ENCODE assay signal across 14 cellular contexts in the genomic region with DNA sequence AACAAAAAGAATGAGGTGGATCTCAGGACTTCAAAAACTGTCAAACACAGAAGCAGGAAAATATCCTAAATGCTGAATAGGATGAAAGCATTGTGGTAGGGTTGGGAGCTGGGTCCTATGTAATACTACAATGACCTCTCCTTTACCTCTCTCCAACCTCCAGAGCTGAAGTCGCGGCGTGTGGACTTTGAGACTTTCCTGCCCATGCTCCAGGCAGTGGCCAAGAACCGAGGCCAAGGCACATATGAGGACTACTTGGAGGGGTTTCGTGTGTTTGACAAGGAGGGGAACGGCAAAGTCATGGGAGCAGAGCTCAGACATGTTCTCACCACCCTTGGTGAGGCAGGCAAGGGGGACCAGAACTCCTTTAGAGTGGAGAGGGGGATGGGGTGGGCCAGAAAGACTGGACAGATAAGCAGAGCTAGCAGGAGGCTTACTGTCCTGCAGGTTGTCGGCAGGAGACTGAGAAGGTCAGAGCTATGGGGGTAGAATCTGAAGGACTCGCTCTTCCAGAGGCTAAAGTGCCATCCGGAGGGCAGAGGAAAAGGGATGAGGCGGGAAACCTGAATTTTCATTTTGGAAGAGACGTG. TPM values are rescaled to one million over a fixed set of nuclear protein-coding genes. Genes with fewer than 3 reads are reported as not detected.
A peak's percentile ranks its signal among the peaks of the same experiment; 100 is the strongest.
DNase-seq lines count a peak whose midpoint lies in the region; ATAC-seq and TF ChIP-seq lines count a peak whose summit lies in the region.
"Had no signal": no experiment of that assay in that cellular context is flagged by ENCODE, and none has a peak within 500 bp of the region (broad histone marks: within the 10 kb centered on the region; RNA-seq: fewer than 3 reads in every experiment).

No MANE protein-coding gene starts in this region.

- intact Hi-C loops in activated CD8-positive, alpha-beta T cell treated with anti-CD3 and anti-CD28 coated beads for 36 hours (cut with micrococcal nuclease), result no loop called here
- intact Hi-C loops in gastrocnemius medialis (cut with DNase I; ENCODE audit: low total_unique reads), result no loop called here

- H3K9me3 Mint-ChIP-seq in activated CD8-positive, alpha-beta T cell treated with anti-CD3 and anti-CD28 coated beads, Interleukin-2, amount 10 ng/mL, durations not matched to agents 7 days and 5 days (ENCODE audit: insufficient read depth), result no peaks in the 10 kb centered on the region
- no peaks in the 10 kb centered on the region for H3K9me3 Mint-ChIP-seq in activated CD8-positive, alpha-beta T cell treated with anti-CD3 and anti-CD28 coated beads for 36 hours

- DNase-seq in activated CD8-positive, alpha-beta T cell treated with anti-CD3 and anti-CD28 coated beads, Interleukin-2, amount 10 ng/mL, durations not matched to agents 7 days and 5 days, result no peak
- DNase-seq in activated CD8-positive, alpha-beta T cell treated with anti-CD3 and anti-CD28 coated beads for 36 hours, result no peak
- DNase-seq in WERI-Rb-1 (no peak), left lobe of liver (ENCODE audit: low spot score) (peak; percentile 69), gastrocnemius medialis (no peak), amniotic stem cell (lab: John Stamatoyannopoulos, UW) (no peak)
- DNase-seq: Calu3; left cardiac atrium; NCI-H1694 treated with DMSO at 0.1 percent for 48 hours; NCI-H510A treated with DMSO at 0.1 percent for 48 hours; PC-3; stimulated activated CD4-positive, alpha-beta T cell treated with anti-CD3 and anti-CD28 coated beads, Interleukin-2, amount 100 ng/mL, for 24 hours had no signal

- CTCF ChIA-PET in activated CD8-positive, alpha-beta T cell treated with anti-CD3 and anti-CD28 coated beads, Interleukin-2, amount 10 ng/mL, durations not matched to agents 7 days and 5 days (lab: Charles Lee), result interaction anchor here (1.2 to 2.6 kb wide), 4 partner anchors 27 to 108 kb away, joined by 3 to 13 read pairs (median 8); partner anchors contain the start of genes ESYT1, SMARCC2 and ZC3H10
- CTCF ChIA-PET in activated CD8-positive, alpha-beta T cell treated with anti-CD3 and anti-CD28 coated beads for 36 hours (lab: Charles Lee), result interaction anchor here (0.7 to 3.1 kb wide), 5 partner anchors 13 to 37 kb away, joined by 3 to 14 read pairs (median 9); partner anchors contain the start of genes SMARCC2 and ZC3H10

- H3K27ac Mint-ChIP-seq in activated CD8-positive, alpha-beta T cell treated with anti-CD3 and anti-CD28 coated beads, Interleukin-2, amount 10 ng/mL, durations not matched to agents 7 days and 5 days, result peak overlapping the region; percentile 48
- H3K27ac Mint-ChIP-seq in activated CD8-positive, alpha-beta T cell treated with anti-CD3 and anti-CD28 coated beads for 36 hours, result no peak overlapping the region

- H3K36me3 ChIP-seq in WERI-Rb-1 (peaks cover 35% of the 10 kb centered on the region), gastrocnemius medialis (peaks cover 0 to 11% of the 10 kb centered on the region in 2 donors)

- TF ChIP-seq CTCF in activated CD8-positive, alpha-beta T cell treated with anti-CD3 and anti-CD28 coated beads for 36 hours (IDR thresholded peaks at IDR 0.05), result no peak
- TF ChIP-seq CTCF in WERI-Rb-1 (IDR thresholded peaks at IDR 0.05; ENCODE audit: low read depth, low read length), result no peak
- no peak for TF ChIP-seq CTCF in gastrocnemius medialis (IDR thresholded peaks at IDR 0.05 in 4 of 5, conservative IDR thresholded peaks at IDR 0.05 in 1 of 5)

- POLR2A ChIA-PET in activated CD8-positive, alpha-beta T cell treated with anti-CD3 and anti-CD28 coated beads, Interleukin-2, amount 10 ng/mL, durations not matched to agents 7 days and 5 days (lab: Charles Lee), result interaction anchor here (0.6 to 2.9 kb wide), 6 partner anchors 12 to 38 kb away, joined by 3 to 17 read pairs (median 6); partner anchors contain the start of genes ESYT1, SMARCC2 and ZC3H10
- POLR2A ChIA-PET in activated CD8-positive, alpha-beta T cell treated with anti-CD3 and anti-CD28 coated beads for 36 hours (lab: Charles Lee), result interaction anchor here (1.3 to 3.6 kb wide), 4 partner anchors 28 to 67 kb away, joined by 3 to 19 read pairs (median 8); partner anchors contain the start of genes ESYT1, PA2G4, RNF41 and RPL41

- H3K4me3 ChIP-seq in WERI-Rb-1 (ENCODE audit: low read depth, low read length) (no peak overlapping the region), gastrocnemius medialis (no peak overlapping the region)

- H3K4me3 Mint-ChIP-seq in activated CD8-positive, alpha-beta T cell treated with anti-CD3 and anti-CD28 coated beads, Interleukin-2, amount 10 ng/mL, durations not matched to agents 7 days and 5 days, result peak overlapping the region; percentile 30
- no peak overlapping the region for H3K4me3 Mint-ChIP-seq in activated CD8-positive, alpha-beta T cell treated with anti-CD3 and anti-CD28 coated beads for 36 hours

- H3K27me3 ChIP-seq in WERI-Rb-1 (ENCODE audit: insufficient read depth, low read depth, severe bottlenecking) (no peaks in the 10 kb centered on the region), gastrocnemius medialis (no peaks in the 10 kb centered on the region)

- H3K27ac ChIP-seq in WERI-Rb-1 (peak overlapping the region; percentile 86), gastrocnemius medialis (peak overlapping the region in 3 of 4 donors; percentile 96 to 97 (median 96))

- H3K36me3 Mint-ChIP-seq in activated CD8-positive, alpha-beta T cell treated with anti-CD3 and anti-CD28 coated beads, Interleukin-2, amount 10 ng/mL, durations not matched to agents 7 days and 5 days (ENCODE audit: low read depth), result peaks cover 43% of the 10 kb centered on the region
- peaks cover 35% of the 10 kb centered on the region for H3K36me3 Mint-ChIP-seq in activated CD8-positive, alpha-beta T cell treated with anti-CD3 and anti-CD28 coated beads for 36 hours (ENCODE audit: low read depth)

- no peak for ATAC-seq in activated CD8-positive, alpha-beta T cell treated with anti-CD3 and anti-CD28 coated beads, Interleukin-2, amount 10 ng/mL, durations not matched to agents 7 days and 5 days
- no peak for ATAC-seq in activated CD8-positive, alpha-beta T cell treated with anti-CD3 and anti-CD28 coated beads for 36 hours
- ATAC-seq in left lobe of liver (peak; percentile 41), gastrocnemius medialis (no peak), GM18873 (IDR thresholded peaks at IDR 0.05; ENCODE audit: low FRiP score, unreplicated experiment) (no peak), HG03521 (IDR thresholded peaks at IDR 0.05; ENCODE audit: unreplicated experiment) (no peak)
- ATAC-seq: left cardiac atrium, PC-3 had no signal

- H3K9me3 ChIP-seq in WERI-Rb-1 (ENCODE audit: severe bottlenecking) (no peaks in the 10 kb centered on the region), gastrocnemius medialis (no peaks in the 10 kb centered on the region)

- TF ChIP-seq POLR2A in gastrocnemius medialis (IDR thresholded peaks at IDR 0.05), result no peak

- peaks cover 37 to 53% of the 10 kb centered on the region in 2 donors for H3K4me1 ChIP-seq in gastrocnemius medialis

- in situ Hi-C loops in gastrocnemius medialis (cut with MboI; ENCODE audit: low sequenced_read_pairs in 4 of 4), result no loop called here

- no peaks in the 10 kb centered on the region for H3K27me3 Mint-ChIP-seq in activated CD8-positive, alpha-beta T cell treated with anti-CD3 and anti-CD28 coated beads, Interleukin-2, amount 10 ng/mL, durations not matched to agents 7 days and 5 days (ENCODE audit: low read depth)
- H3K27me3 Mint-ChIP-seq in activated CD8-positive, alpha-beta T cell treated with anti-CD3 and anti-CD28 coated beads for 36 hours, result no peaks in the 10 kb centered on the region

- peaks cover 70% of the 10 kb centered on the region for H3K4me1 Mint-ChIP-seq in activated CD8-positive, alpha-beta T cell treated with anti-CD3 and anti-CD28 coated beads, Interleukin-2, amount 10 ng/mL, durations not matched to agents 7 days and 5 days (ENCODE audit: low read depth)
- H3K4me1 Mint-ChIP-seq in activated CD8-positive, alpha-beta T cell treated with anti-CD3 and anti-CD28 coated beads for 36 hours (ENCODE audit: low read depth), result peaks cover 39% of the 10 kb centered on the region

RNA-seq across cellular contexts. Expression of gene MYL6, which starts 2.8 kb away (rescaled TPM):
- total RNA-seq in activated CD8-positive, alpha-beta T cell treated with anti-CD3 and anti-CD28 coated beads, Interleukin-2, amount 10 ng/mL, durations not matched to agents 7 days and 5 days, result 1,000 to 10,000 TPM; 1,527 to 1,542 TPM
- total RNA-seq in activated CD8-positive, alpha-beta T cell treated with anti-CD3 and anti-CD28 coated beads for 36 hours, result 100 to 1,000 TPM; 647 to 663 TPM
- total RNA-seq in left lobe of liver (376 TPM), gastrocnemius medialis (100 to 1,000 TPM; 159 to 324 (median 202) TPM)

RNA-seq across cellular contexts. Expression of gene MYL6B, which starts 3.0 kb away (rescaled TPM):
- 10 to 100 TPM; 60.0 to 60.7 TPM for total RNA-seq in activated CD8-positive, alpha-beta T cell treated with anti-CD3 and anti-CD28 coated beads, Interleukin-2, amount 10 ng/mL, durations not matched to agents 7 days and 5 days
- 10 to 100 TPM; 60.3 to 66.9 TPM for total RNA-seq in activated CD8-positive, alpha-beta T cell treated with anti-CD3 and anti-CD28 coated beads for 36 hours
- total RNA-seq in left lobe of liver (6.5 TPM), gastrocnemius medialis (100 to 1,000 TPM; 159 to 334 (median 198) TPM)

RNA-seq across cellular contexts. Expression of gene ESYT1, which starts 27.3 kb away (rescaled TPM):
- total RNA-seq in activated CD8-positive, alpha-beta T cell treated with anti-CD3 and anti-CD28 coated beads, Interleukin-2, amount 10 ng/mL, durations not matched to agents 7 days and 5 days, result 100 to 1,000 TPM; 317 to 333 TPM
- 100 to 1,000 TPM; 154 to 160 TPM for total RNA-seq in activated CD8-positive, alpha-beta T cell treated with anti-CD3 and anti-CD28 coated beads for 36 hours
- 62.2 TPM for total RNA-seq in left lobe of liver
- total RNA-seq in gastrocnemius medialis, result 10 to 100 TPM; 45.9 to 77.7 (median 62.1) TPM

RNA-seq across cellular contexts. Expression of gene SMARCC2, which starts 33.9 kb away (rescaled TPM):
- 100 to 1,000 TPM; 144 to 154 TPM for total RNA-seq in activated CD8-positive, alpha-beta T cell treated with anti-CD3 and anti-CD28 coated beads, Interleukin-2, amount 10 ng/mL, durations not matched to agents 7 days and 5 days
- 10 to 100 TPM; 79.3 to 87.9 TPM for total RNA-seq in activated CD8-positive, alpha-beta T cell treated with anti-CD3 and anti-CD28 coated beads for 36 hours
- 27.6 TPM for total RNA-seq in left lobe of liver
- 10 to 100 TPM; 34.1 to 56.9 (median 49.4) TPM for total RNA-seq in gastrocnemius medialis

RNA-seq across cellular contexts. Expression of gene ZC3H10, which starts 37.3 kb away (rescaled TPM):
- 10 to 100 TPM in 1 of 2 experiments, 1 to 10 TPM in 1; 9.1 to 10.6 TPM for total RNA-seq in activated CD8-positive, alpha-beta T cell treated with anti-CD3 and anti-CD28 coated beads, Interleukin-2, amount 10 ng/mL, durations not matched to agents 7 days and 5 days
- 1 to 10 TPM; 6.8 to 7.2 TPM for total RNA-seq in activated CD8-positive, alpha-beta T cell treated with anti-CD3 and anti-CD28 coated beads for 36 hours
- total RNA-seq in left lobe of liver (4.6 TPM), gastrocnemius medialis (1 to 10 TPM; 3.1 to 9.1 (median 3.7) TPM)
